In the genomic region with DNA sequence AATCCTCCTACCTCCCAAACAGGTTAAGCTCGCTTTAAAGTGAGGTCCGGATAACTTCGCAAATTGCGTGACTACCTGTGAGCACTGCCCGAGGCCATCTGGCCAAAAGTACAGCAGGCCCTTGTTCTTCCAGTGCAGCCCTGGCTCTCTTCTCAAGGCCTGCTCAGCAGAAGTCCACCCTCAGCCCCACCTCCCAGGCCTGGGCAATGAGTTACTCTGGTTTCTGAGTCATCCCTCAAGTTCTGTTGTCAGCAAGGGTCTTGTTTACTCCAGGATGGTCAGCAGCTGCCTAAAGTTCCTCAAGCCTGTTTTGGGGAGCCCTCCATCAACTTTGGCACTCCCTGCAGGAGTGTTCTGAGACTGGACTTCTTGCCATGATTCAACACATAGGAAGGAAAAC, we compare ENCODE assay signal across 9 cellular contexts.
A peak's percentile ranks its signal among the peaks of the same experiment; 100 is the strongest.
DNase-seq lines count a peak whose midpoint lies in the region; ATAC-seq and TF ChIP-seq lines count a peak whose summit lies in the region.
"Had no signal": no experiment of that assay in that cellular context is flagged by ENCODE, and none has a peak within 500 bp of the region (broad histone marks: within the 10 kb centered on the region; RNA-seq: fewer than 3 reads in every experiment).

No MANE protein-coding gene starts in this region.

- H2BK15ac ChIP-seq in IMR-90 (ENCODE audit: low read depth, low read length): no peak overlapping the region; the same call in 2 of the 3 replicates

- no peak overlapping the region for H2BK20ac ChIP-seq in IMR-90 (ENCODE audit: low read depth, low read length)

- H2BK5ac ChIP-seq in IMR-90 (ENCODE audit: low read depth, low read length, poor library complexity, severe bottlenecking): peak overlapping the region; percentile 68

- H4K8ac ChIP-seq in IMR-90 (ENCODE audit: low read depth in 2 of 2, low read length in 2 of 2): peak overlapping the region in 1 of 2 experiments; percentile 50; a peak in 1 of 4 replicates

- peak; percentile 26; the same call in 1 of the 2 replicates for TF ChIP-seq RAD21 in IMR-90 (IDR thresholded peaks at IDR 0.05; ENCODE audit: low read length)

- peak overlapping the region; percentile 61 for H3K4ac ChIP-seq in IMR-90 (ENCODE audit: low read depth, low read length)

- peak overlapping the region; percentile 56; the same call in 1 of the 2 replicates for H4K91ac ChIP-seq in IMR-90 (ENCODE audit: insufficient read depth, low read depth, low read length)

- TF ChIP-seq EP300 in transverse colon (IDR thresholded peaks at IDR 0.05; ENCODE audit: low read depth): no peak

- no peak overlapping the region for H3K14ac ChIP-seq in IMR-90 (replicated peaks; ENCODE audit: low read depth, low read length)

- CTCF ChIA-PET in IMR-90 (lab: Yijun Ruan, JAX): interaction anchor here (0.6 kb wide), 1 partner anchor 1288 kb away, joined by 3 read pairs; no protein-coding TSS in a partner anchor

- ATAC-seq in IMR-90 (ENCODE audit: low read depth): peak; percentile 97
- no peak for ATAC-seq in GM18873 (IDR thresholded peaks at IDR 0.05; ENCODE audit: low FRiP score, unreplicated experiment)
- ATAC-seq in HG03175 (IDR thresholded peaks at IDR 0.05; ENCODE audit: unreplicated experiment): no peak

- H4K5ac ChIP-seq in IMR-90 (ENCODE audit: low read depth, low read length): peak overlapping the region; percentile 40; the same call in 1 of the 2 replicates

- H3K4me2 ChIP-seq in IMR-90 (ENCODE audit: low read depth, low read length): peak overlapping the region; percentile 29; the same call in 1 of the 2 replicates

- peaks cover 55% of the 10 kb centered on the region for H4K20me1 ChIP-seq in IMR-90 (ENCODE audit: insufficient read depth, low read length)

- H3K27me3 ChIP-seq in IMR-90 (ENCODE audit: control insufficient read depth, insufficient read depth, low read length) (no peaks in the 10 kb centered on the region), colonic mucosa (no peaks in the 10 kb centered on the region), transverse colon (no peaks in the 10 kb centered on the region)

- peaks cover 19% of the 10 kb centered on the region for H3K9me1 ChIP-seq in IMR-90 (ENCODE audit: insufficient read depth, low read length)

- intact Hi-C loops in IMR-90 (cut with micrococcal nuclease): no loop called here
- intact Hi-C loops in colonic mucosa (cut with DNase I): loop anchor here (10.0 kb wide), 1 partner anchor 125 kb away; no protein-coding TSS in a partner anchor
- intact Hi-C loops in transverse colon (cut with DNase I; ENCODE audit: low total_unique reads): loop anchor here (10.0 kb wide), 1 partner anchor 1685 kb away; no protein-coding TSS in a partner anchor

- H3K4me3 ChIP-seq in IMR-90 (ENCODE audit: insufficient read depth, low read depth, low read length): no peak overlapping the region
- H3K4me3 ChIP-seq in colonic mucosa: no peak overlapping the region
- no peak overlapping the region for H3K4me3 ChIP-seq in transverse colon

- peaks cover 53 to 81% of the 10 kb centered on the region in 2 experiments for H3K79me1 ChIP-seq in IMR-90 (ENCODE audit: low read depth in 1 of 2, low read length in 2 of 2)

- in situ Hi-C loops in IMR-90 (cut with MboI; ENCODE audit: low sequenced_read_pairs): no loop called here
- in situ Hi-C loops in transverse colon (cut with MboI; ENCODE audit: low pct_ligation_motif_present in 1 of 4, low pct_unique_long_range_greater_than_20kb in 1 of 4, low sequenced_read_pairs in 3 of 4): no loop called here

- H2AFZ ChIP-seq in IMR-90 (replicated peaks; ENCODE audit: low read length, poor library complexity): no peak overlapping the region

- dilution Hi-C loops in IMR-90 (cut with HindIII; ENCODE audit: low sequenced_read_pairs, unreplicated experiment): no loop called here

- H3K56ac ChIP-seq in IMR-90 (ENCODE audit: extremely low read depth, insufficient read depth, low read length): no peak overlapping the region

- no peak overlapping the region for H2BK120ac ChIP-seq in IMR-90 (ENCODE audit: low read depth, low read length)

- H3K36me3 ChIP-seq in IMR-90 (ENCODE audit: control insufficient read depth, insufficient read depth, low read length) (peaks cover 47% of the 10 kb centered on the region), colonic mucosa (no peaks in the 10 kb centered on the region), transverse colon (peaks cover 0 to 9% (median 2%) of the 10 kb centered on the region in 4 donors)

- peak overlapping the region; percentile 72 for H3K27ac ChIP-seq in IMR-90 (ENCODE audit: insufficient read depth, low read length)
- peak overlapping the region; percentile 70 for H3K27ac ChIP-seq in colonic mucosa
- H3K27ac ChIP-seq in transverse colon: peak overlapping the region; percentile 86 to 93 (median 88)

- H3K9me3 ChIP-seq in IMR-90 (ENCODE audit: control insufficient read depth, insufficient read depth, low read length) (no peaks in the 10 kb centered on the region), colonic mucosa (no peaks in the 10 kb centered on the region), transverse colon (no peaks in the 10 kb centered on the region)

- BruUV-seq in IMR-90 (replicated peaks; lab: Mats Ljungman, UMichigan): no TSS peak

- no peak overlapping the region for H3K23ac ChIP-seq in IMR-90 (ENCODE audit: low read depth, low read length)

- TF ChIP-seq POLR2A in IMR-90 (IDR thresholded peaks at IDR 0.05; ENCODE audit: low read depth, low read length) (no peak), transverse colon (IDR thresholded peaks at IDR 0.05) (peak; percentile 34)

- H2AK5ac ChIP-seq in IMR-90 (ENCODE audit: low read depth, low read length): peak overlapping the region; percentile 64; the same call in 1 of the 2 replicates

- H3K4me1 ChIP-seq in IMR-90 (ENCODE audit: control insufficient read depth, insufficient read depth, low read length) (peaks cover 14% of the 10 kb centered on the region), colonic mucosa (peaks cover 16% of the 10 kb centered on the region), transverse colon (peaks cover 5 to 59% (median 34%) of the 10 kb centered on the region in 4 donors)

- TF ChIP-seq CTCF in IMR-90 (conservative IDR thresholded peaks at IDR 0.05; ENCODE audit: low read depth, low read length): no peak
- TF ChIP-seq CTCF in colonic mucosa (IDR thresholded peaks at IDR 0.05): no peak
- TF ChIP-seq CTCF in transverse colon (IDR thresholded peaks at IDR 0.05): no peak

- H3K9ac ChIP-seq in IMR-90 (ENCODE audit: low read depth, low read length) (peak overlapping the region; percentile 51), colonic mucosa (ENCODE audit: low read depth in 2 of 2, low read length in 2 of 2) (peak overlapping the region; percentile 3 to 67)

- POLR2A ChIA-PET in IMR-90 (lab: Charles Lee; ENCODE audit: unreplicated experiment): interaction anchor here (0.5 to 0.7 kb wide), 2 partner anchors 25 to 64 kb away, joined by 4 to 15 read pairs; no protein-coding TSS in a partner anchor

- DNase-seq in IMR-90 (peak; percentile 97), colonic mucosa (peak; percentile 69), left kidney (ENCODE audit: low read depth, low spot score) (peak; percentile 50), transverse colon (peak; percentile 57), DMS53 (lab: John Stamatoyannopoulos, UW) (no peak), SHP77 (lab: John Stamatoyannopoulos, UW) (no peak)
- DNase-seq: NCI-H1417 had no signal

- no peak overlapping the region for H2AK9ac ChIP-seq in IMR-90 (replicated peaks; ENCODE audit: low read depth, low read length, poor library complexity)

- H3K18ac ChIP-seq in IMR-90 (ENCODE audit: low read depth, low read length): peak overlapping the region; percentile 64

- 97% methylated on average over 5 of the region's 5 CpGs; no CpG with 5 or more reads in 1 of the 2 experiments for WGBS in IMR-90 (ENCODE audit: extremely low coverage in 2 of 2, insufficient read length in 1 of 2), 2 experiments
- WGBS in transverse colon (ENCODE audit: low coverage in 1 of 2), 2 donors: 43 to 62% methylated on average over 4 to 5 of the region's 5 CpGs

TF ChIP-seq in IMR-90, 13 proteins besides CTCF, POLR2A, EP300 and RAD21:
- peak; percentile 38; the same call in 1 of the 2 replicates for TF ChIP-seq SMC3 (IDR thresholded peaks at IDR 0.05; ENCODE audit: low read depth, low read length)
- peak; percentile 38; the same call in 1 of the 2 replicates for TF ChIP-seq NFE2L2 (IDR thresholded peaks at IDR 0.05; ENCODE audit: low read depth, low read length)
- no peak for TF ChIP-seq RFX5 (IDR thresholded peaks at IDR 0.05; ENCODE audit: low read depth, low read length)
- no peak for TF ChIP-seq CEBPB (IDR thresholded peaks at IDR 0.05; ENCODE audit: low read depth, low read length)
- TF ChIP-seq CHD1 (IDR thresholded peaks at IDR 0.05; ENCODE audit: low read depth, low read length): no peak
- no peak for TF ChIP-seq MAZ (IDR thresholded peaks at IDR 0.05; ENCODE audit: borderline replicate concordance, low read depth, low read length)
- peak; percentile 57; the same call in 1 of the 2 replicates for TF ChIP-seq BHLHE40 (IDR thresholded peaks at IDR 0.05; ENCODE audit: low read depth, low read length)
- TF ChIP-seq MAFK (IDR thresholded peaks at IDR 0.05; ENCODE audit: low read depth, low read length): peak; percentile 58
- TF ChIP-seq FOS (IDR thresholded peaks at IDR 0.05; ENCODE audit: low read depth, low read length): peak; percentile 84
- no peak; the same call in 1 of the 2 replicates for TF ChIP-seq MXI1 (IDR thresholded peaks at IDR 0.05; ENCODE audit: borderline replicate concordance, low read depth, low read length)
- TF ChIP-seq RCOR1 (IDR thresholded peaks at IDR 0.05; ENCODE audit: insufficient replicate concordance, low read length): peak; percentile 67
TF ChIP-seq in IMR-90: peak in this region for 6.

Comparison
In these comparisons a context has a peak if more than half of its experiments do, and no peak if none do; other contexts are left out.
1. DNase-seq: peak in IMR-90 (single experiment), colonic mucosa (single experiment), left kidney (single experiment) and transverse colon (single experiment); none in DMS53 (single experiment) and SHP77 (0 of 2).
2. Peak in every context shown above with its lines, with median percentiles within 50 percentile points of each other: H3K27ac ChIP-seq.